In genomic region chr3:161150001-161150525, GRCh38 we compare ENCODE assay signal across 17 cellular contexts.
"Had no signal": no experiment of that assay in that cellular context is flagged by ENCODE, and none has a peak within 500 bp of the region (broad histone marks: within the 10 kb centered on the region; RNA-seq: fewer than 3 reads in every experiment).

No MANE protein-coding gene starts in this region.

- DNase-seq: activated CD4-positive, alpha-beta T cell treated with anti-CD3 and anti-CD28 coated beads for 1 hour; activated CD8-positive, alpha-beta memory T cell treated with anti-CD3 and anti-CD28 coated beads for 24 hours; activated CD8-positive, alpha-beta memory T cell treated with anti-CD3 and anti-CD28 coated beads, Interleukin-2, amount 50 U/mL, for 48 hours; activated effector memory CD4-positive, alpha-beta T cell treated with Interleukin-2 at 50 U/mL for 16 hours; activated naive CD4-positive, alpha-beta T cell treated with anti-CD3 and anti-CD28 coated beads, Interleukin-2, amount 10 ng/mL, durations not matched to agents 7 days and 5 days; activated naive CD8-positive, alpha-beta T cell treated with anti-CD3 and anti-CD28 coated beads, Interleukin-2, amount 50 U/mL, for 24 hours; activated T-cell treated with anti-CD3 and anti-CD28 coated beads, Interleukin-2, amount 50 U/mL, for 48 hours; effector memory CD8-positive, alpha-beta T cell; hypothalamus; lower lobe of right lung; midbrain; stimulated activated CD4-positive, alpha-beta T cell treated with anti-CD3 and anti-CD28 coated beads, Interleukin-4, amount 100 ng/mL, for 24 hours; SW 1271; T-helper 2 cell; tibial artery; WERI-Rb-1 had no signal

- H3K27ac ChIP-seq: cardiac muscle cell, lower lobe of right lung, tibial artery, WERI-Rb-1 had no signal

- H3K36me3 ChIP-seq: cardiac muscle cell, lower lobe of right lung, tibial artery, WERI-Rb-1 had no signal

- H3K4me3 ChIP-seq: cardiac muscle cell, lower lobe of right lung, tibial artery had no signal

- H3K9me3 ChIP-seq: lower lobe of right lung, tibial artery had no signal

- H3K27me3 ChIP-seq: cardiac muscle cell, tibial artery had no signal

- H3K4me1 ChIP-seq: lower lobe of right lung had no signal
